Comparison of ENCODE assay signal across 20 cellular contexts in the genomic region with DNA sequence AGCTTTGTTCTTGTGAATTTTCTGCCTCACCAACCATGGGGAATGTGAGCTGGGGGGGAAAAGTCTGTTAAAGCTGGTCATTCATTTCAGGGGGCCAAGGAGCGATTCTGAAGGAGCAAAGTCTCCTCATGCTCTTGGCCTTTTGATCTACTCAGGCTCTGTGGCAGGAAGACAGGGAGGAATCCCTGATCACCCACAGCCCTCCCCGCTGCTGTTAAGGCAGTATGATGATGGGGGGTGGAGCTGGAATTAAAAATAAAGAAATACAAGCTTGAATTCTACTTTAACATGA. TPM values are rescaled to one million over a fixed set of nuclear protein-coding genes. Genes with fewer than 3 reads are reported as not detected.
DNase-seq lines count a peak whose midpoint lies in the region; ATAC-seq and TF ChIP-seq lines count a peak whose summit lies in the region.
"Had no signal": no experiment of that assay in that cellular context is flagged by ENCODE, and none has a peak within 500 bp of the region (broad histone marks: within the 10 kb centered on the region; RNA-seq: fewer than 3 reads in every experiment).

No MANE protein-coding gene starts in this region.

- peak overlapping the region in 3 of 5 experiments; percentile 67 to 97 (median 87) for H3K27ac Mint-ChIP-seq in brain
- peak overlapping the region; percentile 93 for H3K27ac Mint-ChIP-seq in neural crest cell (ENCODE audit: unreplicated experiment)
- no peak overlapping the region for H3K27ac Mint-ChIP-seq in activated CD4-positive, alpha-beta T cell treated with anti-CD3 and anti-CD28 coated beads for 36 hours
- no peak overlapping the region for H3K27ac Mint-ChIP-seq in activated naive CD4-positive, alpha-beta T cell treated with anti-CD3 and anti-CD28 coated beads, Interleukin-2, amount 50 U/mL, for 72 hours

- H3K4me3 Mint-ChIP-seq in brain (peak overlapping the region in 1 of 5 experiments; percentile 59), neural crest cell (peak overlapping the region; percentile 42)
- H3K4me3 Mint-ChIP-seq in activated CD4-positive, alpha-beta T cell treated with anti-CD3 and anti-CD28 coated beads for 36 hours: no peak overlapping the region
- H3K4me3 Mint-ChIP-seq: CD4-positive, alpha-beta memory T cell had no signal

- ATAC-seq in activated CD4-positive, alpha-beta T cell treated with anti-CD3 and anti-CD28 coated beads for 36 hours: no peak
- ATAC-seq in activated naive CD4-positive, alpha-beta T cell treated with anti-CD3 and anti-CD28 coated beads, Interleukin-2, amount 50 U/mL, for 72 hours: no peak

- CTCF ChIA-PET in activated CD4-positive, alpha-beta T cell treated with anti-CD3 and anti-CD28 coated beads for 36 hours (lab: Charles Lee): interaction anchor here (0.5 to 1.8 kb wide), 3 partner anchors 13 to 344 kb away, joined by 3 to 5 read pairs (median 4); no protein-coding TSS in a partner anchor

- H3K27me3 Mint-ChIP-seq in brain (no peaks in the 10 kb centered on the region), neural crest cell (ENCODE audit: low read depth) (no peaks in the 10 kb centered on the region)
- no peaks in the 10 kb centered on the region for H3K27me3 Mint-ChIP-seq in activated CD4-positive, alpha-beta T cell treated with anti-CD3 and anti-CD28 coated beads for 36 hours
- H3K27me3 Mint-ChIP-seq: CD4-positive, alpha-beta memory T cell had no signal

- in situ Hi-C loops in ACHN (cut with HindIII; ENCODE audit: low pct_ligation_motif_present, low pct_unique_long_range_greater_than_20kb, low sequenced_read_pairs): loop anchor here (25.0 kb wide), 1 partner anchor 94 kb away; no protein-coding TSS in a partner anchor

- POLR2A ChIA-PET in activated CD4-positive, alpha-beta T cell treated with anti-CD3 and anti-CD28 coated beads for 36 hours (lab: Charles Lee): no interaction called here

- H3K36me3 Mint-ChIP-seq in brain: peaks cover 32% of the 10 kb centered on the region
- H3K36me3 Mint-ChIP-seq in neural crest cell (ENCODE audit: low read depth): peaks cover 25% of the 10 kb centered on the region
- peaks cover 32% of the 10 kb centered on the region for H3K36me3 Mint-ChIP-seq in activated CD4-positive, alpha-beta T cell treated with anti-CD3 and anti-CD28 coated beads for 36 hours (ENCODE audit: low read depth)
- H3K36me3 Mint-ChIP-seq in activated naive CD4-positive, alpha-beta T cell treated with anti-CD3 and anti-CD28 coated beads, Interleukin-2, amount 50 U/mL, for 72 hours: peaks cover 17 to 28% of the 10 kb centered on the region in 2 donors

- peak; percentile 34 for DNase-seq in ACHN
- DNase-seq in kidney glomerular epithelial cell (lab: John Stamatoyannopoulos, UW): peak; percentile 54
- no peak for DNase-seq in neural crest cell (ENCODE audit: low read depth, low spot score)
- no peak for DNase-seq in NCI-H1694 treated with DMSO at 0.1 percent for 48 hours (lab: John Stamatoyannopoulos, UW)
- DNase-seq in activated CD4-positive, alpha-beta T cell treated with anti-CD3 and anti-CD28 coated beads for 36 hours: no peak
- no peak for DNase-seq in activated naive CD4-positive, alpha-beta T cell treated with anti-CD3 and anti-CD28 coated beads, Interleukin-2, amount 50 U/mL, for 72 hours (ENCODE audit: low spot score in 2 of 2)
- DNase-seq in NCI-H2107 (lab: John Stamatoyannopoulos, UW): no peak
- DNase-seq: Calu3; CD4-positive, alpha-beta memory T cell; DMS153; H7; IMR-90; NCI-H1105; NCI-H146; NCI-H2029 treated with DMSO at 0.1 percent for 48 hours; NCI-H2171 treated with DMSO at 0.1 percent for 48 hours; PC-9; RPMI8226; SHP77 had no signal

- intact Hi-C loops in activated CD4-positive, alpha-beta T cell treated with anti-CD3 and anti-CD28 coated beads for 36 hours (cut with DNase I, micrococcal nuclease): loop anchor here in 1 of 2 experiments (5.0 kb wide), 1 partner anchor 1114 kb away; no protein-coding TSS in a partner anchor

- TF ChIP-seq CTCF in brain (conservative IDR thresholded peaks at IDR 0.05) (no peak), neural crest cell (conservative IDR thresholded peaks at IDR 0.05) (no peak)

- H3K9me3 Mint-ChIP-seq in brain: peaks cover 4 to 18% (median 9%) of the 10 kb centered on the region in 5 experiments
- H3K9me3 Mint-ChIP-seq in neural crest cell: peaks cover 11% of the 10 kb centered on the region
- H3K9me3 Mint-ChIP-seq in activated CD4-positive, alpha-beta T cell treated with anti-CD3 and anti-CD28 coated beads for 36 hours (ENCODE audit: low read depth): peaks cover 8% of the 10 kb centered on the region
- H3K9me3 Mint-ChIP-seq in activated naive CD4-positive, alpha-beta T cell treated with anti-CD3 and anti-CD28 coated beads, Interleukin-2, amount 50 U/mL, for 72 hours: peaks cover 7 to 8% of the 10 kb centered on the region in 2 donors

- H3K4me1 Mint-ChIP-seq in brain (peaks cover 24% of the 10 kb centered on the region), neural crest cell (peaks cover 61% of the 10 kb centered on the region)
- peaks cover 4% of the 10 kb centered on the region for H3K4me1 Mint-ChIP-seq in activated CD4-positive, alpha-beta T cell treated with anti-CD3 and anti-CD28 coated beads for 36 hours
- H3K4me1 Mint-ChIP-seq: CD4-positive, alpha-beta memory T cell had no signal

RNA-seq across cellular contexts. Expression of a gene that starts 51.5 kb away (rescaled TPM):
- 50.5 TPM for polyA plus RNA-seq in brain (ENCODE audit: insufficient read depth, low read depth, low replicate concordance)
- total RNA-seq in neural crest cell: 154 and 157 TPM in 2 replicates
- 10 to 100 TPM; 87.6 to 96.2 TPM for total RNA-seq in activated CD4-positive, alpha-beta T cell treated with anti-CD3 and anti-CD28 coated beads for 36 hours
- total RNA-seq in activated naive CD4-positive, alpha-beta T cell treated with anti-CD3 and anti-CD28 coated beads, Interleukin-2, amount 50 U/mL, for 72 hours: 10 to 100 TPM; 30.4 to 82.4 TPM

Comparison
In these comparisons a context has a peak if more than half of its experiments do, and no peak if none do; other contexts are left out.
1. DNase-seq: peak in ACHN (single experiment) and kidney glomerular epithelial cell (single experiment); none in neural crest cell (single experiment), NCI-H1694 treated with DMSO at 0.1 percent for 48 hours (single experiment), activated CD4-positive, alpha-beta T cell treated with anti-CD3 and anti-CD28 coated beads for 36 hours (single experiment), activated naive CD4-positive, alpha-beta T cell treated with anti-CD3 and anti-CD28 coated beads, Interleukin-2, amount 50 U/mL, for 72 hours (0 of 2) and NCI-H2107 (single experiment).
2. H3K27ac Mint-ChIP-seq: peak in brain (3 of 5) and neural crest cell (single experiment); none in activated CD4-positive, alpha-beta T cell treated with anti-CD3 and anti-CD28 coated beads for 36 hours (single experiment) and activated naive CD4-positive, alpha-beta T cell treated with anti-CD3 and anti-CD28 coated beads, Interleukin-2, amount 50 U/mL, for 72 hours (0 of 2).